ENCODE assay signal across 18 cellular contexts in the genomic region with DNA sequence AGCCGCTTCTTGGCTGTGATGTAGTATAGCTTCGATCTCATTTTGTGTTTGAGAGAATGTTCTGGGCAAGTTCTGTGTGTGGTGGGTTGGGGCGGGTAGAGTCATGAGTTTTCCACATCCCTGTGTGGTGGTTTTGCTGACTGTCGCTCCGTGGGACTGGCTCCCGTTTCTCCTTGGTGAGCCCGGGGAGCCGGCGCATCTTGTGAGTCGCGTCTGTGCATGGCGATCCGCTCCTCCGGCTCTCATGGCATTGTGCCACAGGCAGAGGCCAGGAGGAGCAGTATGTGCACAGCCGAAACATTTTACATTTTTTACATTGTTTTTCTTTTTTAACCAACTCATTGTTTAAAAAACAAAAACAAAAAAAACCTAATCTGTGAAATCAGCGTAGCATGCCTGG. TPM values are rescaled to one million over a fixed set of nuclear protein-coding genes. Genes with fewer than 3 reads are reported as not detected.
A peak's percentile ranks its signal among the peaks of the same experiment; 100 is the strongest.
DNase-seq lines count a peak whose midpoint lies in the region; ATAC-seq, FAIRE-seq and TF ChIP-seq lines count a peak whose summit lies in the region.
"Had no signal": no experiment of that assay in that cellular context is flagged by ENCODE, and none has a peak within 500 bp of the region (broad histone marks: within the 10 kb centered on the region; RNA-seq: fewer than 3 reads in every experiment).

No MANE protein-coding gene starts in this region.

- peak overlapping the region; percentile 5 for H4K8ac ChIP-seq in mesenchymal stem cell (ENCODE audit: low read length)

- TF ChIP-seq EP300 in HepG2 (IDR thresholded peaks at IDR 0.05; ENCODE audit: low read depth in 2 of 2, low read length in 2 of 2), result no peak
- no peak for TF ChIP-seq EP300 in HepG2 (CRISPR knock-in tag; IDR thresholded peaks at IDR 0.05; ENCODE audit: borderline replicate concordance)

- no peak overlapping the region for H2BK120ac ChIP-seq in mesenchymal stem cell (ENCODE audit: low read depth, low read length)

- H3K79me2 ChIP-seq in HepG2 (ENCODE audit: insufficient read depth, low read length), result no peaks in the 10 kb centered on the region

- peaks cover 19 to 59% of the 10 kb centered on the region in 2 experiments for H3K36me3 ChIP-seq in HepG2 (replicated peaks in 1 of 2; ENCODE audit: control insufficient read depth in 1 of 2, insufficient read depth in 2 of 2, low read length in 2 of 2)
- peaks cover 0 to 60% (median 15%) of the 10 kb centered on the region in 4 donors for H3K36me3 ChIP-seq in right lobe of liver
- peaks cover 42 to 71% of the 10 kb centered on the region in 2 experiments for H3K36me3 ChIP-seq in mesenchymal stem cell (ENCODE audit: control insufficient read depth in 1 of 2, insufficient read depth in 2 of 2, low read depth in 1 of 2, low read length in 2 of 2)
- H3K36me3 ChIP-seq in testis (ENCODE audit: low read depth, missing control alignments), result no peaks in the 10 kb centered on the region
- H3K36me3 ChIP-seq in colonic mucosa, result peaks cover 7% of the 10 kb centered on the region

- H3K4me3 ChIP-seq in HepG2 (replicated peaks in 1 of 3; ENCODE audit: insufficient read depth in 1 of 3, low read depth in 2 of 3, low read length in 3 of 3), result no peak overlapping the region
- no peak overlapping the region for H3K4me3 ChIP-seq in right lobe of liver
- H3K4me3 ChIP-seq in mesenchymal stem cell (ENCODE audit: insufficient read depth in 1 of 2, low read depth in 1 of 2, low read length in 2 of 2), result no peak overlapping the region
- no peak overlapping the region for H3K4me3 ChIP-seq in testis
- no peak overlapping the region for H3K4me3 ChIP-seq in colonic mucosa
- H3K4me3 ChIP-seq: BLaER1 treated with 17β-estradiol and CSF1 and Interleukin-3, amounts not matched to agents 10 nM and 100 nM; GM12878 had no signal

- H2BK15ac ChIP-seq in mesenchymal stem cell (ENCODE audit: low read depth, poor library complexity, severe bottlenecking), result no peak overlapping the region

- 95% methylated on average over 16 of the region's 16 CpGs for WGBS in HepG2 (ENCODE audit: low lambda C conversion rate)
- whole genome bisulfite sequencing in right lobe of liver (ENCODE audit: insufficient coverage, low coverage, low lambda C conversion rate, missing lambda C conversion rate), result 87% methylated on average over 8 of the region's 16 CpGs
- WGBS in mesenchymal stem cell, result 95% methylated on average over 16 of the region's 16 CpGs
- WGBS in testis, 2 donors, result 37 to 58% methylated on average over 16 of the region's 16 CpGs

- H4K20me1 ChIP-seq in HepG2 (ENCODE audit: insufficient read depth, low read length), result no peaks in the 10 kb centered on the region

- in situ Hi-C loops in HepG2 (cut with HindIII; ENCODE audit: extremely low pct_ligation_motif_present, low pct_unique_long_range_greater_than_20kb), result no loop called here

- DNase-seq in HepG2 (ENCODE audit: low spot score), result no peak
- no peak for DNase-seq in right lobe of liver
- DNase-seq in mesenchymal stem cell, result no peak
- peak; percentile 48 for DNase-seq in occipital lobe (lab: John Stamatoyannopoulos, UW)
- DNase-seq in testis, result peak; percentile 63
- DNase-seq in GM19239 (ENCODE audit: insufficient read length, low spot score), result no peak
- DNase-seq in colonic mucosa, result no peak
- DNase-seq: CD8-positive, alpha-beta T cell; DMS 273 treated with DMSO at 0.1 percent for 48 hours; DMS53; DND-41; EL; H9 had no signal

- no peak overlapping the region for H2BK5ac ChIP-seq in mesenchymal stem cell (ENCODE audit: low read depth, low read length, poor library complexity, severe bottlenecking)

- BruUV-seq in HepG2 (replicated peaks; lab: Mats Ljungman, UMichigan), result no TSS peak

- TF ChIP-seq CTCF in HepG2 (CRISPR knock-in tag; IDR thresholded peaks at IDR 0.05) (no peak), right lobe of liver (IDR thresholded peaks at IDR 0.05) (no peak), testis (IDR thresholded peaks at IDR 0.05) (no peak), colonic mucosa (IDR thresholded peaks at IDR 0.05) (no peak)

- H3K79me1 ChIP-seq in mesenchymal stem cell (replicated peaks; ENCODE audit: low read length, poor library complexity, severe bottlenecking), result peaks cover 23% of the 10 kb centered on the region

- no peak overlapping the region for H3K4me2 ChIP-seq in HepG2 (ENCODE audit: low read depth, low read length)
- no peak overlapping the region for H3K4me2 ChIP-seq in mesenchymal stem cell (ENCODE audit: low read length, poor library complexity, severe bottlenecking)
- H3K4me2 ChIP-seq: BLaER1 treated with 17β-estradiol and CSF1 and Interleukin-3, amounts not matched to agents 10 nM and 100 nM had no signal

- H2AFZ ChIP-seq in HepG2 (ENCODE audit: low read length), result no peak overlapping the region
- H2AFZ ChIP-seq in mesenchymal stem cell (ENCODE audit: low read depth, low read length), result no peak overlapping the region

- H4K91ac ChIP-seq in mesenchymal stem cell (ENCODE audit: low read length), result no peak overlapping the region

- FAIRE-seq in HepG2 (lab: Jason Lieb, UNC) (no peak), GM19239 (lab: Jason Lieb, UNC) (no peak)
- FAIRE-seq: GM12878, H1, HTR-8/SVneo had no signal

- no peaks in the 10 kb centered on the region for H3K4me1 ChIP-seq in HepG2 (ENCODE audit: insufficient read depth, low read length)
- H3K4me1 ChIP-seq in right lobe of liver, result peaks cover 0 to 15% (median 4%) of the 10 kb centered on the region in 4 donors
- peaks cover 22% of the 10 kb centered on the region for H3K4me1 ChIP-seq in mesenchymal stem cell (ENCODE audit: control insufficient read depth, insufficient read depth, low read depth, low read length)
- peaks cover 12% of the 10 kb centered on the region for H3K4me1 ChIP-seq in testis
- H3K4me1 ChIP-seq in colonic mucosa, result no peaks in the 10 kb centered on the region

- CTCF ChIA-PET in HepG2 (lab: Yijun Ruan, JAX; ENCODE audit: low intra/inter-chr PET ratio, low total read pairs), result no interaction called here

- no peak for ATAC-seq in HepG2
- ATAC-seq in right lobe of liver, result no peak
- ATAC-seq in HG03442 (IDR thresholded peaks at IDR 0.05; ENCODE audit: unreplicated experiment), result no peak
- ATAC-seq: CD8-positive, alpha-beta T cell; GM12878 had no signal

- no peak for TF ChIP-seq RAD21 in HepG2 (CRISPR knock-in tag; IDR thresholded peaks at IDR 0.05)

- no peak overlapping the region for H3K23ac ChIP-seq in mesenchymal stem cell (ENCODE audit: low read length in 2 of 2)

- no peaks in the 10 kb centered on the region for H3K27me3 ChIP-seq in HepG2 (ENCODE audit: control insufficient read depth in 1 of 2, insufficient read depth in 2 of 2, low read length in 2 of 2)
- no peaks in the 10 kb centered on the region for H3K27me3 ChIP-seq in right lobe of liver
- no peaks in the 10 kb centered on the region for H3K27me3 ChIP-seq in mesenchymal stem cell (ENCODE audit: control insufficient read depth in 1 of 2, insufficient read depth in 1 of 2, low read length in 2 of 2)
- H3K27me3 ChIP-seq in testis, result no peaks in the 10 kb centered on the region
- no peaks in the 10 kb centered on the region for H3K27me3 ChIP-seq in colonic mucosa
- H3K27me3 ChIP-seq: BLaER1 treated with 17β-estradiol and CSF1 and Interleukin-3, amounts not matched to agents 10 nM and 100 nM had no signal

- TF ChIP-seq POLR2A in HepG2 (IDR thresholded peaks at IDR 0.05; ENCODE audit: insufficient read depth in 1 of 2, low read depth in 2 of 2, low read length in 2 of 2) (no peak), right lobe of liver (IDR thresholded peaks at IDR 0.05) (no peak), testis (IDR thresholded peaks at IDR 0.05) (no peak)

- no peak overlapping the region for H3K9ac ChIP-seq in HepG2 (ENCODE audit: insufficient read depth, low read depth, low read length)
- H3K9ac ChIP-seq in mesenchymal stem cell (ENCODE audit: low read length), result no peak overlapping the region
- H3K9ac ChIP-seq in colonic mucosa (ENCODE audit: low read depth in 2 of 2, low read length in 2 of 2), result no peak overlapping the region
- H3K9ac ChIP-seq: BLaER1 treated with 17β-estradiol and CSF1 and Interleukin-3, amounts not matched to agents 10 nM and 100 nM had no signal

- no peak overlapping the region for H2AK5ac ChIP-seq in mesenchymal stem cell (ENCODE audit: low read length, severe bottlenecking)

- H2BK12ac ChIP-seq in mesenchymal stem cell (ENCODE audit: low read length in 2 of 2), result no peak overlapping the region

- POLR2A ChIA-PET in HepG2 (lab: Yijun Ruan, JAX), result no interaction called here

- no peaks in the 10 kb centered on the region for H3K9me3 ChIP-seq in HepG2 (ENCODE audit: low read length)
- H3K9me3 ChIP-seq in right lobe of liver, result no peaks in the 10 kb centered on the region
- H3K9me3 ChIP-seq in mesenchymal stem cell (ENCODE audit: control insufficient read depth, low read length), result no peaks in the 10 kb centered on the region
- H3K9me3 ChIP-seq in testis, result no peaks in the 10 kb centered on the region
- no peaks in the 10 kb centered on the region for H3K9me3 ChIP-seq in colonic mucosa

- H3K4ac ChIP-seq in mesenchymal stem cell (ENCODE audit: low read depth in 1 of 2, low read length in 2 of 2), result no peak overlapping the region

- H3K27ac ChIP-seq in HepG2 (ENCODE audit: extremely low read length, insufficient read depth, low read length) (no peak overlapping the region), right lobe of liver (no peak overlapping the region), mesenchymal stem cell (ENCODE audit: low read length, poor library complexity, severe bottlenecking) (no peak overlapping the region), testis (no peak overlapping the region), colonic mucosa (no peak overlapping the region)
- H3K27ac ChIP-seq: BLaER1 treated with 17β-estradiol and CSF1 and Interleukin-3, amounts not matched to agents 10 nM and 100 nM had no signal

- intact Hi-C loops in HepG2 (cut with micrococcal nuclease; ENCODE audit: unreplicated experiment), result no loop called here
- intact Hi-C loops in right lobe of liver (cut with DNase I), result no loop called here
- intact Hi-C loops in testis (cut with DNase I; ENCODE audit: low total_unique reads), result no loop called here
- intact Hi-C loops in colonic mucosa (cut with DNase I), result no loop called here

- no peak overlapping the region for H3K18ac ChIP-seq in mesenchymal stem cell (ENCODE audit: low read depth in 1 of 2, low read length in 2 of 2)

- no peak overlapping the region for H3K14ac ChIP-seq in mesenchymal stem cell (ENCODE audit: low read length in 2 of 2)

RNA-seq across cellular contexts. Expression of gene TBC1D14, which starts 27.7 kb away (rescaled TPM):
- total RNA-seq in HepG2 (2016; rRNA removed; fragmentation: Illumina TruSeq; extraction: Trizol) (46.5 and 53.3 TPM in 2 replicates), right lobe of liver (10 to 100 TPM; 14.1 to 34.8 (median 30.6) TPM), occipital lobe (213 TPM), testis (10 to 100 TPM; 87.6 to 98.8 TPM), colonic mucosa (10 to 100 TPM; 43.2 to 46.6 TPM)
- 65.4 and 73.2 TPM in 2 replicates for total RNA-seq in HepG2 (2016; cell fraction: cytosol; rRNA removed; fragmentation: Illumina TruSeq; extraction: Trizol; ENCODE audit: low read depth)
- total RNA-seq in HepG2 (2016; cell fraction: insoluble cytoplasmic fraction; rRNA removed; fragmentation: Illumina TruSeq; extraction: Trizol), result 45.9 and 47.6 TPM in 2 replicates
- total RNA-seq in HepG2 (2016; cell fraction: membrane; rRNA removed; fragmentation: Illumina TruSeq; extraction: Trizol), result 39.0 and 41.3 TPM in 2 replicates
- 38.2 and 42.5 TPM in 2 replicates for total RNA-seq in HepG2 (2016; cell fraction: nucleus; rRNA removed; fragmentation: Illumina TruSeq; extraction: Trizol)
- polyA plus RNA-seq in HepG2 (2011; rRNA removed) (29.5 and 31.8 TPM in 2 replicates), testis (ENCODE audit: insufficient read depth, low read depth, low replicate concordance) (78.0 TPM)
- 29.0 and 31.7 TPM in 2 replicates for polyA plus RNA-seq in HepG2 (2011; cell fraction: cytosol; rRNA removed)
- polyA plus RNA-seq in HepG2 (2011; cell fraction: nucleus; rRNA removed), result 29.6 and 30.6 TPM in 2 replicates
- polyA plus RNA-seq in HepG2 (2012), result 31.1 and 34.7 TPM in 2 replicates
- polyA plus RNA-seq in HepG2 (2016; cell fraction: cytosol; fragmentation: Illumina TruSeq; extraction: Trizol; ENCODE audit: low read depth), result 5.0 TPM in 2 replicates
- polyA plus RNA-seq in HepG2 (2016; cell fraction: insoluble cytoplasmic fraction; fragmentation: Illumina TruSeq; extraction: Trizol; ENCODE audit: low read depth), result 34.0 and 38.1 TPM in 2 replicates
- 15.8 and 17.3 TPM in 2 replicates for polyA plus RNA-seq in HepG2 (2016; cell fraction: membrane; fragmentation: Illumina TruSeq; extraction: Trizol; ENCODE audit: low read depth)
- 42.2 and 45.1 TPM in 2 replicates for polyA plus RNA-seq in HepG2 (2016; cell fraction: nucleus; fragmentation: Illumina TruSeq; extraction: Trizol; ENCODE audit: insufficient read depth, low read depth)
- polyA minus RNA-seq in HepG2 (2011; rRNA and poly(A)+ RNA removed; ENCODE audit: low replicate concordance), result 34.1 and 63.3 TPM in 2 replicates
- polyA minus RNA-seq in HepG2 (2011; cell fraction: cytosol; rRNA and poly(A)+ RNA removed), result 21.7 and 28.5 TPM in 2 replicates
- 25.8 and 31.3 TPM in 2 replicates for polyA minus RNA-seq in HepG2 (2011; cell fraction: nucleus; rRNA and poly(A)+ RNA removed)
- polyA plus RNA-seq in mesenchymal stem cell (2013, experiment 1 of 2), result 25.0 TPM
- polyA plus RNA-seq in mesenchymal stem cell (2013, experiment 2 of 2), result 24.9 TPM

Comparison
In these comparisons a context has a peak if more than half of its experiments do, and no peak if none do; other contexts are left out.
1. DNase-seq: peak in occipital lobe (single experiment) and testis (single experiment); none in HepG2 (single experiment), right lobe of liver (0 of 3), mesenchymal stem cell (single experiment), GM19239 (single experiment) and colonic mucosa (single experiment).